In the genomic region with DNA sequence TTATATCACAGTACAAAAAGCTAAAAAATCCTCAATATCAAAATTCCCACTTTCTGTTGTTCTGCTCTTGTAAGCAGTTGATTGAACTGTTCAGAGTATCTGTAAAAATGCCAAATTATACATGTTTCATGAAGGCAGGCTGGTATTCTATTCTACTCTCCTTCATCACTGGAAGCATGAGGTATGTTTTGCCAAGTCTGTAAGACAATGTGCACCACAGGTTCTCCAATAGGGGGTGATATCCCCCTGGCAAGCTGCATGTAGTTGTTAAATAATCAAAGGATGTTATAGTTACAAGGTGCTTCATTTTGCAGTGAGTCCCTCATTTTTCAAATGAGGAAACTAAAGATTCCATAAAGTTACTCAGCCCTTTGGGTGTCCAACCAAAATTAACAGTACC, we compare ENCODE assay signal across 8 cellular contexts. TPM values are rescaled to one million over a fixed set of nuclear protein-coding genes. Genes with fewer than 3 reads are reported as not detected.
DNase-seq lines count a peak whose midpoint lies in the region; ATAC-seq and TF ChIP-seq lines count a peak whose summit lies in the region.

No MANE protein-coding gene starts in this region.

- H3K9me3 Mint-ChIP-seq in activated T-helper 1 cell treated with anti-CD3 and anti-CD28 coated beads, Interleukin-12 subunit alpha, Interleukin-12 subunit beta, Interleukin-2, Interleukin-4 antibody, amounts not matched to agents 30 ng/mL and 10 ng/mL and 1 ng/mL, durations not matched to agents 14 hours and 24 hours and 36 hours = no peaks in the 10 kb centered on the region

- no peaks in the 10 kb centered on the region for H3K27me3 Mint-ChIP-seq in activated T-helper 1 cell treated with anti-CD3 and anti-CD28 coated beads, Interleukin-12 subunit alpha, Interleukin-12 subunit beta, Interleukin-2, Interleukin-4 antibody, amounts not matched to agents 30 ng/mL and 10 ng/mL and 1 ng/mL, durations not matched to agents 14 hours and 24 hours and 36 hours (ENCODE audit: insufficient read depth)

- intact Hi-C loops in left ventricle myocardium superior (cut with micrococcal nuclease) = no loop called here
- intact Hi-C loops in activated T-helper 1 cell treated with anti-CD3 and anti-CD28 coated beads, Interleukin-12 subunit alpha, Interleukin-12 subunit beta, Interleukin-2, Interleukin-4 antibody, amounts not matched to agents 30 ng/mL and 10 ng/mL and 1 ng/mL, durations not matched to agents 14 hours and 24 hours and 36 hours (cut with micrococcal nuclease) = no loop called here

- DNase-seq in AG08395 (ENCODE audit: low spot score) = peak; percentile 25
- no peak for DNase-seq in GM10266 (ENCODE audit: extremely low spot score)
- no peak for DNase-seq in left ventricle myocardium superior
- no peak for DNase-seq in activated T-helper 1 cell treated with anti-CD3 and anti-CD28 coated beads, Interleukin-12 subunit alpha, Interleukin-12 subunit beta, Interleukin-2, Interleukin-4 antibody, amounts not matched to agents 30 ng/mL and 10 ng/mL and 1 ng/mL, durations not matched to agents 14 hours and 24 hours and 36 hours (ENCODE audit: low spot score)

- peaks cover 31% of the 10 kb centered on the region for H3K36me3 Mint-ChIP-seq in activated T-helper 1 cell treated with anti-CD3 and anti-CD28 coated beads, Interleukin-12 subunit alpha, Interleukin-12 subunit beta, Interleukin-2, Interleukin-4 antibody, amounts not matched to agents 30 ng/mL and 10 ng/mL and 1 ng/mL, durations not matched to agents 14 hours and 24 hours and 36 hours (ENCODE audit: low read depth)

- no peak overlapping the region for H3K27ac Mint-ChIP-seq in activated T-helper 1 cell treated with anti-CD3 and anti-CD28 coated beads, Interleukin-12 subunit alpha, Interleukin-12 subunit beta, Interleukin-2, Interleukin-4 antibody, amounts not matched to agents 30 ng/mL and 10 ng/mL and 1 ng/mL, durations not matched to agents 14 hours and 24 hours and 36 hours

- TF ChIP-seq CTCF in GM10266 (IDR thresholded peaks at IDR 0.05; ENCODE audit: control insufficient read depth, insufficient read depth, low read depth, missing control alignments) = peak; percentile 25

- H3K4me1 Mint-ChIP-seq in activated T-helper 1 cell treated with anti-CD3 and anti-CD28 coated beads, Interleukin-12 subunit alpha, Interleukin-12 subunit beta, Interleukin-2, Interleukin-4 antibody, amounts not matched to agents 30 ng/mL and 10 ng/mL and 1 ng/mL, durations not matched to agents 14 hours and 24 hours and 36 hours (ENCODE audit: low read depth) = peaks cover 71% of the 10 kb centered on the region

- H3K4me3 Mint-ChIP-seq in activated T-helper 1 cell treated with anti-CD3 and anti-CD28 coated beads, Interleukin-12 subunit alpha, Interleukin-12 subunit beta, Interleukin-2, Interleukin-4 antibody, amounts not matched to agents 30 ng/mL and 10 ng/mL and 1 ng/mL, durations not matched to agents 14 hours and 24 hours and 36 hours = no peak overlapping the region

- peak; percentile 82 for ATAC-seq in SK-N-SH treated with all-trans-retinoic acid at 6 μM for 48 hours
- peak; percentile 24 for ATAC-seq in left ventricle myocardium superior
- ATAC-seq in HG02852 (IDR thresholded peaks at IDR 0.05; ENCODE audit: unreplicated experiment) = no peak
- no peak for ATAC-seq in GM18511 (IDR thresholded peaks at IDR 0.05; ENCODE audit: unreplicated experiment)
- no peak for ATAC-seq in GM19328 (IDR thresholded peaks at IDR 0.05; ENCODE audit: unreplicated experiment)

TF ChIP-seq in SK-N-SH treated with all-trans-retinoic acid at 6 μM for 48 hours, 23 proteins besides CTCF, POLR2A, EP300 and RAD21:
- TF ChIP-seq, protein P1, sequence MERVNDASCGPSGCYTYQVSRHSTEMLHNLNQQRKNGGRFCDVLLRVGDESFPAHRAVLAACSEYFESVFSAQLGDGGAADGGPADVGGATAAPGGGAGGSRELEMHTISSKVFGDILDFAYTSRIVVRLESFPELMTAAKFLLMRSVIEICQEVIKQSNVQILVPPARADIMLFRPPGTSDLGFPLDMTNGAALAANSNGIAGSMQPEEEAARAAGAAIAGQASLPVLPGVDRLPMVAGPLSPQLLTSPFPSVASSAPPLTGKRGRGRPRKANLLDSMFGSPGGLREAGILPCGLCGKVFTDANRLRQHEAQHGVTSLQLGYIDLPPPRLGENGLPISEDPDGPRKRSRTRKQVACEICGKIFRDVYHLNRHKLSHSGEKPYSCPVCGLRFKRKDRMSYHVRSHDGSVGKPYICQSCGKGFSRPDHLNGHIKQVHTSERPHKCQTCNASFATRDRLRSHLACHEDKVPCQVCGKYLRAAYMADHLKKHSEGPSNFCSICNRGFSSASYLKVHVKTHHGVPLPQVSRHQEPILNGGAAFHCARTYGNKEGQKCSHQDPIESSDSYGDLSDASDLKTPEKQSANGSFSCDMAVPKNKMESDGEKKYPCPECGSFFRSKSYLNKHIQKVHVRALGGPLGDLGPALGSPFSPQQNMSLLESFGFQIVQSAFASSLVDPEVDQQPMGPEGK (CRISPR knock-in tag; IDR thresholded peaks at IDR 0.05; ENCODE audit: borderline replicate concordance) = no peak
- TF ChIP-seq ESRRG (CRISPR knock-in tag; IDR thresholded peaks at IDR 0.05) (no peak), ZC3H10 (CRISPR knock-in tag; IDR thresholded peaks at IDR 0.05) (no peak), PPARA (CRISPR knock-in tag; IDR thresholded peaks at IDR 0.05; ENCODE audit: borderline replicate concordance) (no peak), TCF4 (CRISPR knock-in tag; IDR thresholded peaks at IDR 0.05; ENCODE audit: borderline replicate concordance) (no peak), ARNTL (CRISPR knock-in tag; IDR thresholded peaks at IDR 0.05; ENCODE audit: borderline replicate concordance, low read depth) (no peak), BACH2 (CRISPR knock-in tag; IDR thresholded peaks at IDR 0.05; ENCODE audit: borderline replicate concordance) (no peak), GLIS3 (CRISPR knock-in tag; IDR thresholded peaks at IDR 0.05) (no peak), OSR1 (CRISPR knock-in tag; IDR thresholded peaks at IDR 0.05) (no peak), TOX (CRISPR knock-in tag; IDR thresholded peaks at IDR 0.05; ENCODE audit: borderline replicate concordance) (no peak), CSDC2 (CRISPR knock-in tag; IDR thresholded peaks at IDR 0.05) (no peak), ISL1 (CRISPR knock-in tag; IDR thresholded peaks at IDR 0.05) (no peak)
- TF ChIP-seq, protein P2, sequence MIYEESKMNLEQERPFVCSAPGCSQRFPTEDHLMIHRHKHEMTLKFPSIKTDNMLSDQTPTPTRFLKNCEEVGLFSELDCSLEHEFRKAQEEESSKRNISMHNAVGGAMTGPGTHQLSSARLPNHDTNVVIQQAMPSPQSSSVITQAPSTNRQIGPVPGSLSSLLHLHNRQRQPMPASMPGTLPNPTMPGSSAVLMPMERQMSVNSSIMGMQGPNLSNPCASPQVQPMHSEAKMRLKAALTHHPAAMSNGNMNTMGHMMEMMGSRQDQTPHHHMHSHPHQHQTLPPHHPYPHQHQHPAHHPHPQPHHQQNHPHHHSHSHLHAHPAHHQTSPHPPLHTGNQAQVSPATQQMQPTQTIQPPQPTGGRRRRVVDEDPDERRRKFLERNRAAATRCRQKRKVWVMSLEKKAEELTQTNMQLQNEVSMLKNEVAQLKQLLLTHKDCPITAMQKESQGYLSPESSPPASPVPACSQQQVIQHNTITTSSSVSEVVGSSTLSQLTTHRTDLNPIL (CRISPR knock-in tag; IDR thresholded peaks at IDR 0.05; ENCODE audit: low read depth) = no peak
- TF ChIP-seq, protein P3, sequence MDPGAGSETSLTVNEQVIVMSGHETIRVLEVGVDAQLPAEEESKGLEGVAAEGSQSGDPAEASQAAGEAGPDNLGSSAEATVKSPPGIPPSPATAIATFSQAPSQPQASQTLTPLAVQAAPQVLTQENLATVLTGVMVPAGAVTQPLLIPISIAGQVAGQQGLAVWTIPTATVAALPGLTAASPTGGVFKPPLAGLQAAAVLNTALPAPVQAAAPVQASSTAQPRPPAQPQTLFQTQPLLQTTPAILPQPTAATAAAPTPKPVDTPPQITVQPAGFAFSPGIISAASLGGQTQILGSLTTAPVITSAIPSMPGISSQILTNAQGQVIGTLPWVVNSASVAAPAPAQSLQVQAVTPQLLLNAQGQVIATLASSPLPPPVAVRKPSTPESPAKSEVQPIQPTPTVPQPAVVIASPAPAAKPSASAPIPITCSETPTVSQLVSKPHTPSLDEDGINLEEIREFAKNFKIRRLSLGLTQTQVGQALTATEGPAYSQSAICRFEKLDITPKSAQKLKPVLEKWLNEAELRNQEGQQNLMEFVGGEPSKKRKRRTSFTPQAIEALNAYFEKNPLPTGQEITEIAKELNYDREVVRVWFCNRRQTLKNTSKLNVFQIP (CRISPR knock-in tag; IDR thresholded peaks at IDR 0.05; ENCODE audit: borderline replicate concordance, low read depth) = no peak
- TF ChIP-seq, protein P4, sequence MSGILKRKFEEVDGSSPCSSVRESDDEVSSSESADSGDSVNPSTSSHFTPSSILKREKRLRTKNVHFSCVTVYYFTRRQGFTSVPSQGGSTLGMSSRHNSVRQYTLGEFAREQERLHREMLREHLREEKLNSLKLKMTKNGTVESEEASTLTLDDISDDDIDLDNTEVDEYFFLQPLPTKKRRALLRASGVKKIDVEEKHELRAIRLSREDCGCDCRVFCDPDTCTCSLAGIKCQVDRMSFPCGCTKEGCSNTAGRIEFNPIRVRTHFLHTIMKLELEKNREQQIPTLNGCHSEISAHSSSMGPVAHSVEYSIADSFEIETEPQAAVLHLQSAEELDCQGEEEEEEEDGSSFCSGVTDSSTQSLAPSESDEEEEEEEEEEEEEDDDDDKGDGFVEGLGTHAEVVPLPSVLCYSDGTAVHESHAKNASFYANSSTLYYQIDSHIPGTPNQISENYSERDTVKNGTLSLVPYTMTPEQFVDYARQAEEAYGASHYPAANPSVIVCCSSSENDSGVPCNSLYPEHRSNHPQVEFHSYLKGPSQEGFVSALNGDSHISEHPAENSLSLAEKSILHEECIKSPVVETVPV (CRISPR knock-in tag; IDR thresholded peaks at IDR 0.05) = no peak

RNA-seq across cellular contexts. Expression of a gene that starts 15.1 kb away (rescaled TPM):
- total RNA-seq in left ventricle myocardium superior = 119 TPM
- 76.8 and 77.0 TPM in 2 replicates for total RNA-seq in activated T-helper 1 cell treated with anti-CD3 and anti-CD28 coated beads, Interleukin-12 subunit alpha, Interleukin-12 subunit beta, Interleukin-2, Interleukin-4 antibody, amounts not matched to agents 30 ng/mL and 10 ng/mL and 1 ng/mL, durations not matched to agents 14 hours and 24 hours and 36 hours

RNA-seq across cellular contexts. Expression of a gene that starts 34.4 kb away (rescaled TPM):
- total RNA-seq in left ventricle myocardium superior = 266 TPM
- total RNA-seq in activated T-helper 1 cell treated with anti-CD3 and anti-CD28 coated beads, Interleukin-12 subunit alpha, Interleukin-12 subunit beta, Interleukin-2, Interleukin-4 antibody, amounts not matched to agents 30 ng/mL and 10 ng/mL and 1 ng/mL, durations not matched to agents 14 hours and 24 hours and 36 hours = 195 and 204 TPM in 2 replicates

Comparison
In these comparisons a context has a peak if more than half of its experiments do, and no peak if none do; other contexts are left out.
1. ATAC-seq: peak in SK-N-SH treated with all-trans-retinoic acid at 6 μM for 48 hours (single experiment) and left ventricle myocardium superior (single experiment); none in HG02852 (single experiment), GM18511 (single experiment) and GM19328 (single experiment).